22 cellular contexts compared by ENCODE assay signal in the genomic region with DNA sequence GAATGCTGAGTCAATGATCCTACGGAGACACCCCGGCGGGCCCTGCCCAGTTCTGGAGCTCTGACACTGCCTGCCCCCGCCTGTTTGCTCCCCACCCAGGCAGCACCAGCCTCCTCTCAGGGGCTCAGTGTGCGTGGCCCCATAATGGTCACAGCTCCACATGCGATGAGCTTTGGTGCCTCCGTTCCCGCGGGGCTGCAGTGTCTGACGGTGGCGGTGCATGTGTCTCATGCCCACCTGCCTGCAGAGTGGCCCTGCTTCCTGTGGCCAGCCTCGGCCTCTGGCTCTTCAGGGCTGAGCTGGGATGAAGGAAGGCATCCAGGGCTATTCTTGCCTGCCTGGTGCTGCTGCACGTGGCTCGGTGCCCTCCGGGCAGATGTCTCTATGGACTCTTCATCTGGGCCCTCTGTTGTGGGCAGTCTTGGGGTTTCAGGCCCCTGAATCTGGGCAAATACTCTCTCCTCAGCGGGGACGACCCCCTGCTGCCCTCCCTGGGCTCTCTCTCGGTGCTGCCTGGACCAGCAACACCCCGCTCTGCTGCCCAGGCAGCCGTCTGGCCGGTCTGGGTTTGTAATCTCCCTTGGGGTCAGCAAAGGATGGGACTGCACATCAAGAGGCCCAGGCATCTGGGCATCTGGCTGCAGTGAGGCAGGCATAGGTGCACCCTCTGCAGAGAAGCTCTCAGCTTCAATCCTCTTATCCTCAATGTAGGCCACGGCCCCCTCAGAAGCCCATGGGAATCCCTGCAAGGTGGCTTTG.
"Had no signal": no experiment of that assay in that cellular context is flagged by ENCODE, and none has a peak within 500 bp of the region (broad histone marks: within the 10 kb centered on the region; RNA-seq: fewer than 3 reads in every experiment).

No MANE protein-coding gene starts in this region.

- DNase-seq: activated CD4-positive, alpha-beta T cell treated with anti-CD3 and anti-CD28 coated beads for 1 hour; activated CD4-positive, alpha-beta T cell treated with anti-CD3 and anti-CD28 coated beads, Interleukin-2, amount 50 U/mL, for 1 hour; activated CD8-positive, alpha-beta T cell treated with anti-CD3 and anti-CD28 coated beads, Interleukin-2, amount 10 ng/mL, durations not matched to agents 7 days and 5 days; activated gamma-delta T cell treated with Interleukin-2 at 50 U/mL for 16 hours; activated T-cell treated with anti-CD3 and anti-CD28 coated beads, Interleukin-2, amount 50 U/mL, for 1 hour; adrenal gland; hippocampal formation; mesenchymal stem cell; nephron progenitor cell; occipital lobe; stimulated activated CD4-positive, alpha-beta T cell treated with anti-CD3 and anti-CD28 coated beads, Interleukin-2, amount 100 ng/mL, for 24 hours; stimulated activated naive CD8-positive, alpha-beta T cell treated with anti-CD3 and anti-CD28 coated beads, Interleukin-15, amount 100 ng/mL, for 72 hours had no signal

- H3K27me3 ChIP-seq: adrenal gland, right lobe of liver had no signal

- H3K27ac ChIP-seq: adrenal gland, coronary artery, esophagus muscularis mucosa, right lobe of liver, skin epidermis, suprapubic skin, tibial nerve had no signal

- ATAC-seq: activated CD8-positive, alpha-beta T cell treated with anti-CD3 and anti-CD28 coated beads, Interleukin-2, amount 10 ng/mL, durations not matched to agents 7 days and 5 days; right lobe of liver; stimulated activated effector memory CD8-positive, alpha-beta T cell treated with anti-CD3 and anti-CD28 coated beads, Interleukin-12 subunit alpha, Interleukin-12 subunit beta, amount 100 ng/mL, for 72 hours; stimulated activated naive CD8-positive, alpha-beta T cell treated with anti-CD3 and anti-CD28 coated beads, Interleukin-15, amount 100 ng/mL, for 72 hours had no signal

- H3K4me1 ChIP-seq: adrenal gland, esophagus muscularis mucosa had no signal

- H3K9me3 ChIP-seq: adrenal gland, esophagus muscularis mucosa, right lobe of liver, suprapubic skin, tibial nerve had no signal

- H3K36me3 ChIP-seq: adrenal gland, esophagus muscularis mucosa, right lobe of liver, suprapubic skin, tibial nerve had no signal

- FAIRE-seq: frontal cortex, TTC549, urothelium cell line had no signal

- H3K4me3 ChIP-seq: adrenal gland, coronary artery, esophagus muscularis mucosa, right lobe of liver, skin epidermis, suprapubic skin, tibial nerve had no signal
